ENCODE assay signal across 16 cellular contexts in the genomic region with DNA sequence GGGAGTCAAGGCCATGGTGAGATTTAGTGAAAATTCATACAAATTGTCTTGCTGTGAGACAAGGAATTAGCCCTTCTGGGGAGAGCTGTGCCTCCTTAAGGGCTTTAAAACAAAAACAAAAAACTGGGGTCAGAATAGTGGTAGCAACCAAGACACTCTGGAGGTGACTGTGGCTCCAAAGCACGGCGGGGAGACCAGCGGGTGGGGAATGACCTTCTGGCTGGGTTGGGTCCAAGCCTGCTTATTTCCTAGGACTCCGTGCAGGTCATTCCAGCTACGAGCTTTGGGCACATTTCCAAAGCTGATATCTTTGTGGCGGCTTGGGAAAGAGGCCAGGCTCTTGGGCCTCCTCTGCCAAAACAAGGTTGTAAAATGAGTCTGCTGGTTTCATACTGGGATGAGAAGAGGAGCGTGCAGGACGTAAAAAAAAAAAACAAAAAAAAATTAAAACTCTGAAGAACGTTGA.
DNase-seq lines count a peak whose midpoint lies in the region; ATAC-seq and TF ChIP-seq lines count a peak whose summit lies in the region.
"Had no signal": no experiment of that assay in that cellular context is flagged by ENCODE, and none has a peak within 500 bp of the region (broad histone marks: within the 10 kb centered on the region; RNA-seq: fewer than 3 reads in every experiment).

No MANE protein-coding gene starts in this region.

- DNase-seq in AG09309 (ENCODE audit: low read depth) (peak; percentile 38), NCI-H1105 treated with DMSO at 0.1 percent for 48 hours (lab: John Stamatoyannopoulos, UW) (peak; percentile 83), cerebellum (ENCODE audit: low spot score) (peak; percentile 8), mucosa of gallbladder (ENCODE audit: low spot score) (peak; percentile 46), DMS53 treated with DMSO at 0.1 percent for 48 hours (lab: John Stamatoyannopoulos, UW; ENCODE audit: unreplicated experiment) (no peak)
- DNase-seq in stimulated activated CD4-positive, alpha-beta T cell treated with anti-CD3 and anti-CD28 coated beads, Interleukin-4, amount 100 ng/mL, for 24 hours: no peak
- DNase-seq: activated CD4-positive, CD25-positive, alpha-beta regulatory T cell; DMS79; effector memory CD4-positive, alpha-beta T cell; NCI-H1930; NCI-H526 treated with DMSO at 0.1 percent for 48 hours; PC-9; psoas muscle had no signal

- no peak for TF ChIP-seq CTCF in AG09309 (IDR thresholded peaks at IDR 0.05; ENCODE audit: control insufficient read depth, insufficient read depth, low read depth, low read length, missing control alignments)

- ATAC-seq in GM21619 (IDR thresholded peaks at IDR 0.05; ENCODE audit: unreplicated experiment) (no peak), GM18498 (IDR thresholded peaks at IDR 0.05; ENCODE audit: unreplicated experiment) (no peak)
- ATAC-seq: psoas muscle had no signal

- H3K4me3 ChIP-seq in AG09309 (ENCODE audit: control insufficient read depth, low read depth, low read length): no peak overlapping the region
- H3K4me3 ChIP-seq: PC-9, psoas muscle, tibial nerve had no signal

Comparison
In these comparisons a context has a peak if more than half of its experiments do, and no peak if none do; other contexts are left out.
1. DNase-seq: peak in AG09309 (single experiment), NCI-H1105 treated with DMSO at 0.1 percent for 48 hours (single experiment), cerebellum (single experiment) and mucosa of gallbladder (single experiment); none in stimulated activated CD4-positive, alpha-beta T cell treated with anti-CD3 and anti-CD28 coated beads, Interleukin-4, amount 100 ng/mL, for 24 hours (single experiment) and DMS53 treated with DMSO at 0.1 percent for 48 hours (single experiment).